24 cellular contexts compared by ENCODE assay signal in genomic region chr7:100449190-100449795, GRCh38. TPM values are rescaled to one million over a fixed set of nuclear protein-coding genes. Genes with fewer than 3 reads are reported as not detected.
DNase-seq lines count a peak whose midpoint lies in the region; ATAC-seq and TF ChIP-seq lines count a peak whose summit lies in the region.
"Had no signal": no experiment of that assay in that cellular context is flagged by ENCODE, and none has a peak within 500 bp of the region (broad histone marks: within the 10 kb centered on the region; RNA-seq: fewer than 3 reads in every experiment).

No MANE protein-coding gene starts in this region.

- no peak for TF ChIP-seq CTCF in activated CD8-positive, alpha-beta T cell treated with anti-CD3 and anti-CD28 coated beads for 36 hours (IDR thresholded peaks at IDR 0.05)
- TF ChIP-seq CTCF in liver (IDR thresholded peaks at IDR 0.05; ENCODE audit: low read depth, low read length, missing input control) (no peak), thyroid gland (IDR thresholded peaks at IDR 0.05) (no peak), lower leg skin (IDR thresholded peaks at IDR 0.05) (no peak), chondrocyte (IDR thresholded peaks at IDR 0.05) (no peak)

- no peak overlapping the region for H3K9ac ChIP-seq in liver (ENCODE audit: low read depth in 1 of 2, low read length in 2 of 2)

- ATAC-seq in activated naive CD8-positive, alpha-beta T cell treated with anti-CD3 and anti-CD28 coated beads, Interleukin-2, amount 10 ng/mL, durations not matched to agents 7 days and 5 days (ENCODE audit: low read depth): no peak
- no peak for ATAC-seq in activated naive CD8-positive, alpha-beta T cell treated with anti-CD3 and anti-CD28 coated beads, Interleukin-2, amount 50 U/mL, for 24 hours
- ATAC-seq in activated CD8-positive, alpha-beta T cell treated with anti-CD3 and anti-CD28 coated beads for 36 hours: no peak

- WGBS in liver: 45% methylated on average over 13 of the region's 13 CpGs
- WGBS in thyroid gland, 2 donors: 55 to 65% methylated on average over 13 of the region's 13 CpGs
- 88 to 92% methylated on average over 13 of the region's 13 CpGs for WGBS in lower leg skin, 2 donors

- CTCF ChIA-PET in activated CD8-positive, alpha-beta T cell treated with anti-CD3 and anti-CD28 coated beads for 36 hours (lab: Charles Lee): interaction anchor here (1.0 to 3.2 kb wide), 5 partner anchors 10 to 256 kb away, joined by 3 to 12 read pairs (median 3); partner anchors contain the start of genes AGFG2 and POP7

- intact Hi-C loops in activated CD8-positive, alpha-beta T cell treated with anti-CD3 and anti-CD28 coated beads for 36 hours (cut with micrococcal nuclease): no loop called here
- intact Hi-C loops in thyroid gland (cut with DNase I) (no loop called here), lower leg skin (cut with DNase I; ENCODE audit: low total_unique reads) (no loop called here)

- H3K36me3 ChIP-seq in liver (ENCODE audit: control insufficient read depth in 4 of 4, insufficient read depth in 3 of 4, low read depth in 1 of 4, low read length in 3 of 4) (no peaks in the 10 kb centered on the region), thyroid gland (no peaks in the 10 kb centered on the region)

- TF ChIP-seq POLR2A in thyroid gland (IDR thresholded peaks at IDR 0.05) (no peak), lower leg skin (IDR thresholded peaks at IDR 0.05) (no peak)

- H3K4me1 Mint-ChIP-seq in activated naive CD8-positive, alpha-beta T cell treated with anti-CD3 and anti-CD28 coated beads, Interleukin-2, amount 10 ng/mL, durations not matched to agents 7 days and 5 days: peaks cover 17% of the 10 kb centered on the region
- H3K4me1 Mint-ChIP-seq in activated naive CD8-positive, alpha-beta T cell treated with anti-CD3 and anti-CD28 coated beads, Interleukin-2, amount 50 U/mL, for 24 hours: peaks cover 20% of the 10 kb centered on the region
- H3K4me1 Mint-ChIP-seq in activated CD8-positive, alpha-beta T cell treated with anti-CD3 and anti-CD28 coated beads for 36 hours (ENCODE audit: low read depth): peaks cover 18% of the 10 kb centered on the region
- H3K4me1 Mint-ChIP-seq in chondrocyte (ENCODE audit: low read depth): peaks cover 7% of the 10 kb centered on the region

- H3K9me3 ChIP-seq in liver (ENCODE audit: control insufficient read depth in 4 of 4, low read length in 3 of 4) (no peaks in the 10 kb centered on the region), thyroid gland (no peaks in the 10 kb centered on the region)

- no peaks in the 10 kb centered on the region for H3K27me3 Mint-ChIP-seq in activated naive CD8-positive, alpha-beta T cell treated with anti-CD3 and anti-CD28 coated beads, Interleukin-2, amount 10 ng/mL, durations not matched to agents 7 days and 5 days
- H3K27me3 Mint-ChIP-seq in activated naive CD8-positive, alpha-beta T cell treated with anti-CD3 and anti-CD28 coated beads, Interleukin-2, amount 50 U/mL, for 24 hours: no peaks in the 10 kb centered on the region
- H3K27me3 Mint-ChIP-seq in activated CD8-positive, alpha-beta T cell treated with anti-CD3 and anti-CD28 coated beads for 36 hours: no peaks in the 10 kb centered on the region
- H3K27me3 Mint-ChIP-seq in chondrocyte (ENCODE audit: low read depth): no peaks in the 10 kb centered on the region
- H3K27me3 Mint-ChIP-seq: activated CD4-positive, alpha-beta T cell treated with anti-CD3 and anti-CD28 coated beads, Interleukin-2, amount 10 ng/mL, durations not matched to agents 7 days and 5 days had no signal

- H3K4me3 ChIP-seq in liver (ENCODE audit: low read depth in 1 of 3, low read length in 3 of 3) (no peak overlapping the region), thyroid gland (replicated peaks in 1 of 3) (no peak overlapping the region), lower leg skin (ENCODE audit: low read depth, poor library complexity, severe bottlenecking) (no peak overlapping the region)

- H3K4me3 Mint-ChIP-seq in activated naive CD8-positive, alpha-beta T cell treated with anti-CD3 and anti-CD28 coated beads, Interleukin-2, amount 10 ng/mL, durations not matched to agents 7 days and 5 days: no peak overlapping the region
- no peak overlapping the region for H3K4me3 Mint-ChIP-seq in activated naive CD8-positive, alpha-beta T cell treated with anti-CD3 and anti-CD28 coated beads, Interleukin-2, amount 50 U/mL, for 24 hours
- H3K4me3 Mint-ChIP-seq in activated CD8-positive, alpha-beta T cell treated with anti-CD3 and anti-CD28 coated beads for 36 hours: peak overlapping the region; percentile 7
- no peak overlapping the region for H3K4me3 Mint-ChIP-seq in chondrocyte (ENCODE audit: unreplicated experiment)

- no peaks in the 10 kb centered on the region for H3K9me3 Mint-ChIP-seq in activated naive CD8-positive, alpha-beta T cell treated with anti-CD3 and anti-CD28 coated beads, Interleukin-2, amount 10 ng/mL, durations not matched to agents 7 days and 5 days
- H3K9me3 Mint-ChIP-seq in activated naive CD8-positive, alpha-beta T cell treated with anti-CD3 and anti-CD28 coated beads, Interleukin-2, amount 50 U/mL, for 24 hours: no peaks in the 10 kb centered on the region
- no peaks in the 10 kb centered on the region for H3K9me3 Mint-ChIP-seq in activated CD8-positive, alpha-beta T cell treated with anti-CD3 and anti-CD28 coated beads for 36 hours
- no peaks in the 10 kb centered on the region for H3K9me3 Mint-ChIP-seq in chondrocyte (ENCODE audit: low read depth)
- H3K9me3 Mint-ChIP-seq: activated CD4-positive, alpha-beta T cell treated with anti-CD3 and anti-CD28 coated beads, Interleukin-2, amount 10 ng/mL, durations not matched to agents 7 days and 5 days had no signal

- H3K27me3 ChIP-seq in liver (ENCODE audit: control insufficient read depth in 4 of 4, insufficient read depth in 4 of 4, low read length in 3 of 4): no peaks in the 10 kb centered on the region
- H3K27me3 ChIP-seq in thyroid gland: no peaks in the 10 kb centered on the region

- peak overlapping the region; percentile 2 for H3K27ac Mint-ChIP-seq in activated naive CD8-positive, alpha-beta T cell treated with anti-CD3 and anti-CD28 coated beads, Interleukin-2, amount 10 ng/mL, durations not matched to agents 7 days and 5 days
- no peak overlapping the region for H3K27ac Mint-ChIP-seq in activated naive CD8-positive, alpha-beta T cell treated with anti-CD3 and anti-CD28 coated beads, Interleukin-2, amount 50 U/mL, for 24 hours
- peak overlapping the region; percentile 52 for H3K27ac Mint-ChIP-seq in activated CD8-positive, alpha-beta T cell treated with anti-CD3 and anti-CD28 coated beads for 36 hours
- no peak overlapping the region for H3K27ac Mint-ChIP-seq in chondrocyte (ENCODE audit: unreplicated experiment)
- H3K27ac Mint-ChIP-seq: activated CD4-positive, alpha-beta T cell treated with anti-CD3 and anti-CD28 coated beads, Interleukin-2, amount 10 ng/mL, durations not matched to agents 7 days and 5 days had no signal

- peak in 1 of 2 donors; percentile 14 for TF ChIP-seq RAD21 in liver (IDR thresholded peaks at IDR 0.05)

- no peak for DNase-seq in activated naive CD8-positive, alpha-beta T cell treated with anti-CD3 and anti-CD28 coated beads, Interleukin-2, amount 10 ng/mL, durations not matched to agents 7 days and 5 days
- DNase-seq in activated naive CD8-positive, alpha-beta T cell treated with anti-CD3 and anti-CD28 coated beads, Interleukin-2, amount 50 U/mL, for 24 hours: no peak
- DNase-seq in activated CD8-positive, alpha-beta T cell treated with anti-CD3 and anti-CD28 coated beads for 36 hours: no peak
- peak; percentile 58 to 71 for DNase-seq in thyroid gland
- no peak for DNase-seq in lower leg skin (ENCODE audit: low spot score in 2 of 2)
- DNase-seq in OCI-M2 (lab: John Stamatoyannopoulos, UW; ENCODE audit: unreplicated experiment): no peak
- no peak for DNase-seq in chondrocyte (ENCODE audit: low spot score)
- DNase-seq: activated CD4-positive, alpha-beta T cell treated with anti-CD3 and anti-CD28 coated beads, Interleukin-2, amount 10 ng/mL, durations not matched to agents 7 days and 5 days; activated CD8-positive, alpha-beta memory T cell treated with anti-CD3 and anti-CD28 coated beads, Interleukin-2, amount 50 U/mL, for 48 hours; C1 segment of cervical spinal cord; DMS153; GDM1; Karpas-422; kidney; NCI-H1105; NCI-H2107; NCI-H524 treated with DMSO at 0.1 percent for 48 hours; occipital lobe; right cardiac atrium; SHP77 treated with DMSO at 0.1 percent for 48 hours; stimulated activated naive CD4-positive, alpha-beta T cell treated with Interleukin-2 at 50 U/mL for 16 hours; T-helper 1 cell; trophoblast cell had no signal

- POLR2A ChIA-PET in activated naive CD8-positive, alpha-beta T cell treated with anti-CD3 and anti-CD28 coated beads, Interleukin-2, amount 10 ng/mL, durations not matched to agents 7 days and 5 days (lab: Charles Lee): interaction anchor here (0.6 to 1.9 kb wide), 5 partner anchors 13 to 311 kb away, joined by 3 to 14 read pairs (median 3); partner anchors contain the start of genes PPP1R35 and ZCWPW1
- POLR2A ChIA-PET in activated CD8-positive, alpha-beta T cell treated with anti-CD3 and anti-CD28 coated beads for 36 hours (lab: Charles Lee): interaction anchor here (1.0 to 1.6 kb wide), 4 partner anchors 13 to 37 kb away, joined by 3 to 7 read pairs (median 4); partner anchors contain the start of genes MEPCE and PPP1R35

- H3K27ac ChIP-seq in liver (ENCODE audit: low read depth in 1 of 2, low read length in 2 of 2): peak overlapping the region; percentile 93 to 99
- peak overlapping the region; percentile 76 to 91 (median 87) for H3K27ac ChIP-seq in thyroid gland

- H3K4me1 ChIP-seq in liver (ENCODE audit: control insufficient read depth in 4 of 4, insufficient read depth in 4 of 4, low read length in 3 of 4) (peaks cover 8 to 19% (median 12%) of the 10 kb centered on the region in 4 donors), thyroid gland (peaks cover 13 to 30% of the 10 kb centered on the region in 2 donors)

- no peaks in the 10 kb centered on the region for H3K36me3 Mint-ChIP-seq in activated naive CD8-positive, alpha-beta T cell treated with anti-CD3 and anti-CD28 coated beads, Interleukin-2, amount 10 ng/mL, durations not matched to agents 7 days and 5 days
- no peaks in the 10 kb centered on the region for H3K36me3 Mint-ChIP-seq in activated naive CD8-positive, alpha-beta T cell treated with anti-CD3 and anti-CD28 coated beads, Interleukin-2, amount 50 U/mL, for 24 hours (ENCODE audit: low read depth)
- no peaks in the 10 kb centered on the region for H3K36me3 Mint-ChIP-seq in activated CD8-positive, alpha-beta T cell treated with anti-CD3 and anti-CD28 coated beads for 36 hours (ENCODE audit: low read depth)
- H3K36me3 Mint-ChIP-seq in chondrocyte (ENCODE audit: low read depth): no peaks in the 10 kb centered on the region

RNA-seq across cellular contexts. Expression of gene PPP1R35, which starts 13.0 kb away (rescaled TPM):
- total RNA-seq in activated naive CD8-positive, alpha-beta T cell treated with anti-CD3 and anti-CD28 coated beads, Interleukin-2, amount 10 ng/mL, durations not matched to agents 7 days and 5 days: 10 to 100 TPM; 84.4 to 93.6 TPM
- 10 to 100 TPM; 63.4 to 67.8 TPM for total RNA-seq in activated CD8-positive, alpha-beta T cell treated with anti-CD3 and anti-CD28 coated beads for 36 hours
- 1 to 10 TPM; 6.6 to 7.4 TPM for total RNA-seq in liver
- 10 to 100 TPM in 1 of 2 donors, 1 to 10 TPM in 1; 7.8 to 12.2 TPM for polyA plus RNA-seq in liver
- total RNA-seq in thyroid gland: 10 to 100 TPM; 28.4 to 67.2 (median 45.5) TPM
- total RNA-seq in lower leg skin: 10 to 100 TPM; 26.3 to 63.2 (median 46.6) TPM
- 20.5 to 23.0 TPM (median 21.0 TPM) in 3 replicates for total RNA-seq in chondrocyte

RNA-seq across cellular contexts. Expression of gene SPACDR, which starts 14.8 kb away (rescaled TPM):
- total RNA-seq in activated naive CD8-positive, alpha-beta T cell treated with anti-CD3 and anti-CD28 coated beads, Interleukin-2, amount 10 ng/mL, durations not matched to agents 7 days and 5 days: 1 to 10 TPM; 3.5 to 5.9 TPM
- total RNA-seq in activated CD8-positive, alpha-beta T cell treated with anti-CD3 and anti-CD28 coated beads for 36 hours: 1 to 10 TPM; 3.7 to 4.6 TPM
- total RNA-seq in liver (under 1 TPM; 0.17 to 0.33 TPM), thyroid gland (1 to 10 TPM in 1 of 4 donors, not detected in 3; 2.0 TPM), lower leg skin (1 to 10 TPM in 1 of 4 donors, under 1 TPM in 1, not detected in 2; 0.26 to 1.5 TPM), chondrocyte (0.42 to 0.87 TPM in 2 of 3 replicates, not detected in the other)
- polyA plus RNA-seq in liver: under 1 TPM in 1 of 2 donors, not detected in 1; 0.06 TPM
- total RNA-seq: occipital lobe had no signal

RNA-seq across cellular contexts. Expression of gene MEPCE, which starts 19.7 kb away (rescaled TPM):
- total RNA-seq in activated naive CD8-positive, alpha-beta T cell treated with anti-CD3 and anti-CD28 coated beads, Interleukin-2, amount 10 ng/mL, durations not matched to agents 7 days and 5 days: 10 to 100 TPM; 48.5 to 49.0 TPM
- 10 to 100 TPM; 38.3 to 38.8 TPM for total RNA-seq in activated CD8-positive, alpha-beta T cell treated with anti-CD3 and anti-CD28 coated beads for 36 hours
- total RNA-seq in liver: 10 to 100 TPM; 13.5 to 19.6 TPM
- polyA plus RNA-seq in liver: 10 to 100 TPM in 1 of 2 donors, 1 to 10 TPM in 1; 6.7 to 21.8 TPM
- 10 to 100 TPM; 42.9 to 48.7 (median 45.6) TPM for total RNA-seq in thyroid gland
- 10 to 100 TPM; 26.1 to 54.4 (median 37.4) TPM for total RNA-seq in lower leg skin
- 30.9 to 39.1 TPM (median 31.8 TPM) in 3 replicates for total RNA-seq in chondrocyte

RNA-seq across cellular contexts. Expression of gene ZCWPW1, which starts 20.8 kb away (rescaled TPM):
- 1 to 10 TPM; 6.2 to 6.5 TPM for total RNA-seq in activated naive CD8-positive, alpha-beta T cell treated with anti-CD3 and anti-CD28 coated beads, Interleukin-2, amount 10 ng/mL, durations not matched to agents 7 days and 5 days
- total RNA-seq in activated CD8-positive, alpha-beta T cell treated with anti-CD3 and anti-CD28 coated beads for 36 hours: 1 to 10 TPM; 2.5 to 3.6 TPM
- total RNA-seq in liver (1 to 10 TPM; 1.4 to 2.3 TPM), thyroid gland (1 to 10 TPM; 3.6 to 7.1 (median 4.3) TPM), lower leg skin (1 to 10 TPM; 2.2 to 6.3 (median 4.6) TPM), chondrocyte (2.3 to 3.8 TPM (median 2.6 TPM) in 3 replicates)
- 1 to 10 TPM; 3.3 TPM for polyA plus RNA-seq in liver

RNA-seq across cellular contexts. Expression of gene TSC22D4, which starts 29.7 kb away (rescaled TPM):
- total RNA-seq in activated naive CD8-positive, alpha-beta T cell treated with anti-CD3 and anti-CD28 coated beads, Interleukin-2, amount 10 ng/mL, durations not matched to agents 7 days and 5 days: 100 to 1,000 TPM; 157 to 159 TPM
- total RNA-seq in activated CD8-positive, alpha-beta T cell treated with anti-CD3 and anti-CD28 coated beads for 36 hours: 10 to 100 TPM; 92.6 to 94.2 TPM
- total RNA-seq in liver: 10 to 100 TPM in 1 of 2 donors, 1 to 10 TPM in 1; 6.9 to 21.2 TPM
- 10 to 100 TPM in 1 of 2 donors, 1 to 10 TPM in 1; 5.5 to 15.9 TPM for polyA plus RNA-seq in liver
- total RNA-seq in thyroid gland: 10 to 100 TPM; 22.7 to 37.8 (median 27.9) TPM
- 10 to 100 TPM; 57.3 to 97.7 (median 68.0) TPM for total RNA-seq in lower leg skin
- total RNA-seq in chondrocyte: 24.0 to 34.1 TPM (median 33.0 TPM) in 3 replicates

Comparison
In these comparisons a context has a peak if more than half of its experiments do, and no peak if none do; other contexts are left out.
1. H3K27ac Mint-ChIP-seq: peak in activated naive CD8-positive, alpha-beta T cell treated with anti-CD3 and anti-CD28 coated beads, Interleukin-2, amount 10 ng/mL, durations not matched to agents 7 days and 5 days (single experiment) and activated CD8-positive, alpha-beta T cell treated with anti-CD3 and anti-CD28 coated beads for 36 hours (single experiment); none in activated naive CD8-positive, alpha-beta T cell treated with anti-CD3 and anti-CD28 coated beads, Interleukin-2, amount 50 U/mL, for 24 hours (single experiment) and chondrocyte (single experiment).
2. DNase-seq: peak in thyroid gland (2 of 2); none in activated naive CD8-positive, alpha-beta T cell treated with anti-CD3 and anti-CD28 coated beads, Interleukin-2, amount 10 ng/mL, durations not matched to agents 7 days and 5 days (single experiment), activated naive CD8-positive, alpha-beta T cell treated with anti-CD3 and anti-CD28 coated beads, Interleukin-2, amount 50 U/mL, for 24 hours (single experiment), activated CD8-positive, alpha-beta T cell treated with anti-CD3 and anti-CD28 coated beads for 36 hours (single experiment), lower leg skin (0 of 2), OCI-M2 (single experiment) and chondrocyte (single experiment).